9 cellular contexts compared by ENCODE assay signal in genomic region chr19:6743714-6744380, GRCh38. TPM values are rescaled to one million over a fixed set of nuclear protein-coding genes. Genes with fewer than 3 reads are reported as not detected.
A peak's percentile ranks its signal among the peaks of the same experiment; 100 is the strongest.
DNase-seq lines count a peak whose midpoint lies in the region; ATAC-seq and TF ChIP-seq lines count a peak whose summit lies in the region.
"Had no signal": no experiment of that assay in that cellular context is flagged by ENCODE, and none has a peak within 500 bp of the region (broad histone marks: within the 10 kb centered on the region; RNA-seq: fewer than 3 reads in every experiment).

No MANE protein-coding gene starts in this region.

- DNase-seq in HCEC 1CT (peak; percentile 30), T-helper 17 cell (no peak), T1000 (lab: John Stamatoyannopoulos, UW) (no peak), erythroblast (lab: John Stamatoyannopoulos, UW) (no peak)
- no peak for DNase-seq in stimulated activated naive B cell treated with anti-CD40 and anti-IgM and Interleukin-4, amounts not matched to agents 10 μg/mL and 1 μg/mL and 100 μg/mL, for 72 hours
- DNase-seq: activated CD4-positive, alpha-beta T cell treated with anti-CD3 and anti-CD28 coated beads, Interleukin-2, amount 50 U/mL, for 1 hour had no signal

- ATAC-seq in T-helper 17 cell (no peak), HG02852 (IDR thresholded peaks at IDR 0.05; ENCODE audit: unreplicated experiment) (no peak)
- no peak for ATAC-seq in stimulated activated naive B cell treated with anti-CD40 and anti-IgM and Interleukin-4, amounts not matched to agents 10 μg/mL and 1 μg/mL and 100 μg/mL, for 72 hours (replicated peaks)

- H3K4me3 Mint-ChIP-seq in T-helper 17 cell: no peak overlapping the region
- H3K4me3 Mint-ChIP-seq in stimulated activated naive B cell treated with anti-CD40 and anti-IgM and Interleukin-4, amounts not matched to agents 10 μg/mL and 1 μg/mL and 100 μg/mL, for 72 hours: no peak overlapping the region
- H3K4me3 Mint-ChIP-seq: central memory CD8-positive, alpha-beta T cell had no signal

- H3K9me3 Mint-ChIP-seq in stimulated activated naive B cell treated with anti-CD40 and anti-IgM and Interleukin-4, amounts not matched to agents 10 μg/mL and 1 μg/mL and 100 μg/mL, for 72 hours: no peaks in the 10 kb centered on the region
- H3K9me3 Mint-ChIP-seq: central memory CD8-positive, alpha-beta T cell had no signal

- peaks cover 22% of the 10 kb centered on the region for H3K4me1 Mint-ChIP-seq in T-helper 17 cell
- peaks cover 27 to 43% of the 10 kb centered on the region in 2 donors for H3K4me1 Mint-ChIP-seq in stimulated activated naive B cell treated with anti-CD40 and anti-IgM and Interleukin-4, amounts not matched to agents 10 μg/mL and 1 μg/mL and 100 μg/mL, for 72 hours

- H3K9me3 ChIP-seq in T-helper 17 cell (ENCODE audit: control insufficient read depth, low read length, poor library complexity, severe bottlenecking) (no peaks in the 10 kb centered on the region), iPS-18c (ENCODE audit: control insufficient read depth, insufficient read depth, low read length) (no peaks in the 10 kb centered on the region)

- no peak for TF ChIP-seq POLR2A in erythroblast (IDR thresholded peaks at IDR 0.05; ENCODE audit: low read length)

- no peaks in the 10 kb centered on the region for H3K27me3 Mint-ChIP-seq in T-helper 17 cell
- H3K27me3 Mint-ChIP-seq in stimulated activated naive B cell treated with anti-CD40 and anti-IgM and Interleukin-4, amounts not matched to agents 10 μg/mL and 1 μg/mL and 100 μg/mL, for 72 hours: no peaks in the 10 kb centered on the region
- H3K27me3 Mint-ChIP-seq: central memory CD8-positive, alpha-beta T cell had no signal

- peak overlapping the region; percentile 5; the same call in 1 of the 2 replicates for H3K4me3 ChIP-seq in iPS-18c (ENCODE audit: insufficient read depth, low read depth, low read length)

- H3K36me3 Mint-ChIP-seq in T-helper 17 cell (ENCODE audit: low read depth): no peaks in the 10 kb centered on the region
- H3K36me3 Mint-ChIP-seq in stimulated activated naive B cell treated with anti-CD40 and anti-IgM and Interleukin-4, amounts not matched to agents 10 μg/mL and 1 μg/mL and 100 μg/mL, for 72 hours: peaks cover 43 to 65% of the 10 kb centered on the region in 2 donors

- peak overlapping the region; percentile 74 for H3K27ac Mint-ChIP-seq in T-helper 17 cell
- peak overlapping the region; percentile 0 for H3K27ac Mint-ChIP-seq in stimulated activated naive B cell treated with anti-CD40 and anti-IgM and Interleukin-4, amounts not matched to agents 10 μg/mL and 1 μg/mL and 100 μg/mL, for 72 hours

RNA-seq across cellular contexts. Expression of gene TRIP10, which starts 4.4 kb away (rescaled TPM):
- total RNA-seq in T-helper 17 cell: 1 to 10 TPM in 1 of 2 donors, under 1 TPM in 1; 0.92 to 3.3 TPM

RNA-seq across cellular contexts. Expression of gene GPR108, which starts 6.5 kb away (rescaled TPM):
- 10 to 100 TPM; 53.4 to 55.5 TPM for total RNA-seq in T-helper 17 cell

RNA-seq across cellular contexts. Expression of gene SH2D3A, which starts 23.4 kb away (rescaled TPM):
- 10 to 100 TPM; 43.8 to 50.3 TPM for total RNA-seq in T-helper 17 cell

RNA-seq across cellular contexts. Expression of gene C3, which starts 23.4 kb away (rescaled TPM):
- total RNA-seq in T-helper 17 cell: under 1 TPM in 1 of 2 donors, not detected in 1; 0.35 TPM

RNA-seq across cellular contexts. Expression of gene VAV1, which starts 28.7 kb away (rescaled TPM):
- 10 to 100 TPM; 83.0 to 92.0 TPM for total RNA-seq in T-helper 17 cell
